10 cellular contexts compared by ENCODE assay signal in the genomic region with DNA sequence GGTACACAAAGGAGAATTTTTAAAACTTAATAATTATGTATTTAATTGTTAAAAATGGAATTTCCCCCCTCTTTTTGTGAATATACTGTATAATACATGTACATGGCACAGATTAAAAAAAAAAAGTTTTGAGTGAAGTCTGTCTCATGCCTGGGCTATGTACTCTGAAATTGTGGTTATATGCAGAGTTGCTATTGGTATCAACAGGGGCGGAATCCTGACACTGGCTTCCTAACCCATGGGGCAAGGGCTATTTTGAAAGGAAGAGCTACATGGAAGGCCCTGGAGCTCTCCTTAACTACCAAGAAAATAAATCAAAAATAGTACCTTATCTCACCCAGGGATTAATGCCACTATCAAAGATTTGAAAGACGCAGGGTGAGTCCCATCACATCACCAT. TPM values are rescaled to one million over a fixed set of nuclear protein-coding genes. Genes with fewer than 3 reads are reported as not detected.
A peak's percentile ranks its signal among the peaks of the same experiment; 100 is the strongest.
DNase-seq lines count a peak whose midpoint lies in the region; ATAC-seq, FAIRE-seq and TF ChIP-seq lines count a peak whose summit lies in the region.
"Had no signal": no experiment of that assay in that cellular context is flagged by ENCODE, and none has a peak within 500 bp of the region (broad histone marks: within the 10 kb centered on the region; RNA-seq: fewer than 3 reads in every experiment).

No MANE protein-coding gene starts in this region.

- H3K79me2 ChIP-seq in astrocyte (ENCODE audit: insufficient read depth, low read length): peaks cover 39% of the 10 kb centered on the region

- in situ Hi-C loops in ACHN (cut with HindIII; ENCODE audit: low pct_ligation_motif_present, low pct_unique_long_range_greater_than_20kb, low sequenced_read_pairs): no loop called here

- TF ChIP-seq EP300 in A549 (IDR thresholded peaks at IDR 0.05): no peak

- H3K27me3 Mint-ChIP-seq in astrocyte (ENCODE audit: low read depth, unreplicated experiment): no peaks in the 10 kb centered on the region

- H3K9me3 Mint-ChIP-seq in astrocyte (ENCODE audit: unreplicated experiment): peaks cover 2% of the 10 kb centered on the region

- TF ChIP-seq POLR2A in A549 (IDR thresholded peaks at IDR 0.05; ENCODE audit: low read length): no peak

- CTCF ChIA-PET in A549 (lab: Yijun Ruan, JAX): interaction anchor here (1.0 to 2.6 kb wide), 2 partner anchors 52 to 54 kb away, joined by 3 to 6 read pairs; no protein-coding TSS in a partner anchor

- H3K27me3 ChIP-seq in astrocyte (ENCODE audit: insufficient read depth, low read length): no peaks in the 10 kb centered on the region
- no peaks in the 10 kb centered on the region for H3K27me3 ChIP-seq in muscle layer of duodenum (ENCODE audit: low read depth, low read length)

- DNase-seq in A549 (ENCODE audit: low read depth in 1 of 2, low spot score in 1 of 2) (no peak), HFF-Myc (ENCODE audit: extremely low read depth, low read depth) (no peak), astrocyte (ENCODE audit: low read depth) (no peak), ACHN (no peak), RPMI8226 (no peak), superior temporal gyrus (ENCODE audit: extremely low spot score) (no peak), DMS153 (lab: John Stamatoyannopoulos, UW) (no peak)
- DNase-seq: activated CD4-positive, alpha-beta T cell treated with anti-CD3 and anti-CD28 coated beads, Interleukin-2, amount 50 U/mL, for 1 hour had no signal

- no peak overlapping the region for H3K9ac ChIP-seq in astrocyte (ENCODE audit: low read length)

- H3K4me2 ChIP-seq in A549 (peak overlapping the region; percentile 85), astrocyte (ENCODE audit: low read length) (peak overlapping the region; percentile 83)

- FAIRE-seq in A549 (lab: Jason Lieb, UNC) (no peak), astrocyte (lab: Jason Lieb, UNC) (no peak)
- FAIRE-seq: small intestine had no signal

- H3K4me1 Mint-ChIP-seq in astrocyte (ENCODE audit: low read depth, unreplicated experiment): peaks cover 12% of the 10 kb centered on the region

- no peak overlapping the region for H2AFZ ChIP-seq in astrocyte (ENCODE audit: low read depth, low read length)

- H3K27ac Mint-ChIP-seq in astrocyte (ENCODE audit: unreplicated experiment): no peak overlapping the region

- H3K4me3 ChIP-seq in A549 (peak overlapping the region; percentile 96; the same call in 2 of the 3 replicates), HFF-Myc (replicated peaks; ENCODE audit: low read depth, low read length) (peak overlapping the region; percentile 82), astrocyte (ENCODE audit: insufficient read depth, low read depth, low read length) (no peak overlapping the region), muscle layer of duodenum (ENCODE audit: low read depth in 1 of 2, low read length in 2 of 2) (peak overlapping the region; percentile 62 to 77)

- peak overlapping the region; percentile 79 for H3K4me3 Mint-ChIP-seq in astrocyte (ENCODE audit: unreplicated experiment)

- no peak for TF ChIP-seq CTCF in A549 (IDR thresholded peaks at IDR 0.05)
- no peak for TF ChIP-seq CTCF in HFF-Myc (IDR thresholded peaks at IDR 0.05; ENCODE audit: low read depth, low read length, missing control alignments)
- TF ChIP-seq CTCF in astrocyte (IDR thresholded peaks at IDR 0.05; ENCODE audit: insufficient read depth, low read depth, low read length): no peak

- no peaks in the 10 kb centered on the region for H3K36me3 ChIP-seq in astrocyte (ENCODE audit: insufficient read depth, low read length)
- peaks cover 0 to 3% of the 10 kb centered on the region in 2 donors for H3K36me3 ChIP-seq in muscle layer of duodenum (ENCODE audit: control insufficient read depth in 1 of 2, insufficient read depth in 2 of 2, low read length in 2 of 2)

- H3K9me3 ChIP-seq in A549 (no peaks in the 10 kb centered on the region), astrocyte (ENCODE audit: insufficient read depth, low read depth, low read length) (no peaks in the 10 kb centered on the region), muscle layer of duodenum (ENCODE audit: control insufficient read depth in 1 of 2, low read length in 2 of 2) (no peaks in the 10 kb centered on the region)

- H3K36me3 Mint-ChIP-seq in astrocyte (ENCODE audit: low read depth, unreplicated experiment): no peaks in the 10 kb centered on the region

- TF ChIP-seq RAD21 in A549 (conservative IDR thresholded peaks at IDR 0.05 in 1 of 2, IDR thresholded peaks at IDR 0.05 in 1 of 2): no peak

- peak overlapping the region; percentile 89 to 96; a peak in 4 of 6 replicates for H3K27ac ChIP-seq in A549
- no peak overlapping the region for H3K27ac ChIP-seq in astrocyte (ENCODE audit: low read depth, low read length)
- no peak overlapping the region for H3K27ac ChIP-seq in muscle layer of duodenum (ENCODE audit: low read length)

- H3K4me1 ChIP-seq in A549 (peaks cover 14% of the 10 kb centered on the region), astrocyte (ENCODE audit: insufficient read depth, low read length) (peaks cover 12% of the 10 kb centered on the region), muscle layer of duodenum (ENCODE audit: control insufficient read depth in 1 of 2, insufficient read depth in 2 of 2, low read length in 2 of 2) (peaks cover 9 to 18% of the 10 kb centered on the region in 2 donors)

- ATAC-seq in A549: no peak

- POLR2A ChIA-PET in A549 (lab: Yijun Ruan, JAX): no interaction called here

- H4K20me1 ChIP-seq in astrocyte (ENCODE audit: insufficient read depth, low read length): peaks cover 35% of the 10 kb centered on the region

- WGBS in A549 (ENCODE audit: missing lambda C conversion rate): 89% methylated on average over 2 of the region's 2 CpGs

TF ChIP-seq in A549, 52 proteins besides CTCF, POLR2A, EP300 and RAD21:
- TF ChIP-seq SREBF2 (IDR thresholded peaks at IDR 0.05): no peak
- TF ChIP-seq CBX8 (IDR thresholded peaks at IDR 0.05): no peak
- TF ChIP-seq CHD4 (IDR thresholded peaks at IDR 0.05; ENCODE audit: borderline replicate concordance): no peak
- TF ChIP-seq, protein P1, sequence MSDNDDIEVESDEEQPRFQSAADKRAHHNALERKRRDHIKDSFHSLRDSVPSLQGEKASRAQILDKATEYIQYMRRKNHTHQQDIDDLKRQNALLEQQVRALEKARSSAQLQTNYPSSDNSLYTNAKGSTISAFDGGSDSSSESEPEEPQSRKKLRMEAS (IDR thresholded peaks at IDR 0.05): no peak
- TF ChIP-seq MYC (IDR thresholded peaks at IDR 0.05; ENCODE audit: borderline replicate concordance, low read length): no peak
- no peak for TF ChIP-seq RNF2 (IDR thresholded peaks at IDR 0.05; ENCODE audit: borderline replicate concordance, low read depth)
- no peak for TF ChIP-seq POLR2AphosphoS2 (conservative IDR thresholded peaks at IDR 0.05; ENCODE audit: low read length)
- no peak for TF ChIP-seq HOXB13 (CRISPR knock-in tag; IDR thresholded peaks at IDR 0.05; ENCODE audit: low read depth)
- TF ChIP-seq TFCP2L1 (CRISPR knock-in tag; IDR thresholded peaks at IDR 0.05): no peak
TF ChIP-seq in A549: peak in this region for 0.

RNA-seq across cellular contexts. Expression of a gene that starts 0.9 kb away (rescaled TPM):
- polyA plus RNA-seq in A549 (2011; rRNA removed) (19.4 and 23.0 TPM in 2 replicates), A549 (2017; fragmentation: RNase III; extraction: RNeasy Plus Mini Kit Qiagen cat#74134 plus additional on column Dnase treatment) (24.9 to 31.9 TPM (median 28.9 TPM) in 3 replicates)
- 29.5 and 29.6 TPM in 2 replicates for polyA plus RNA-seq in A549 (2012; cell fraction: cytosol; rRNA removed)
- 184 and 207 TPM in 2 replicates for polyA plus RNA-seq in A549 (2012; cell fraction: nucleus; rRNA removed)
- polyA minus RNA-seq in A549 (2011; rRNA and poly(A)+ RNA removed): 10.5 and 18.4 TPM in 2 replicates
- total RNA-seq in astrocyte: 47.8 and 48.3 TPM in 2 replicates

RNA-seq across cellular contexts. Expression of a gene that starts 36.8 kb away (rescaled TPM):
- 168 and 212 TPM in 2 replicates for polyA plus RNA-seq in A549 (2011; rRNA removed)
- 202 and 215 TPM in 2 replicates for polyA plus RNA-seq in A549 (2012; cell fraction: cytosol; rRNA removed)
- polyA plus RNA-seq in A549 (2012; cell fraction: nucleus; rRNA removed): 186 and 187 TPM in 2 replicates
- polyA plus RNA-seq in A549 (2017; fragmentation: RNase III; extraction: RNeasy Plus Mini Kit Qiagen cat#74134 plus additional on column Dnase treatment): 218 to 239 TPM (median 236 TPM) in 3 replicates
- polyA minus RNA-seq in A549 (2011; rRNA and poly(A)+ RNA removed): 124 and 144 TPM in 2 replicates
- 372 and 402 TPM in 2 replicates for total RNA-seq in astrocyte

RNA-seq across cellular contexts. Expression of a gene that starts 38.5 kb away (rescaled TPM):
- 87.7 and 90.7 TPM in 2 replicates for polyA plus RNA-seq in A549 (2011; rRNA removed)
- 180 and 211 TPM in 2 replicates for polyA plus RNA-seq in A549 (2012; cell fraction: cytosol; rRNA removed)
- polyA plus RNA-seq in A549 (2012; cell fraction: nucleus; rRNA removed): 290 and 366 TPM in 2 replicates
- 121 to 177 TPM (median 172 TPM) in 3 replicates for polyA plus RNA-seq in A549 (2017; fragmentation: RNase III; extraction: RNeasy Plus Mini Kit Qiagen cat#74134 plus additional on column Dnase treatment)
- 65.9 and 74.8 TPM in 2 replicates for polyA minus RNA-seq in A549 (2011; rRNA and poly(A)+ RNA removed)
- 92.5 and 99.5 TPM in 2 replicates for total RNA-seq in astrocyte

RNA-seq across cellular contexts. Expression of a gene that starts 44.7 kb away (rescaled TPM):
- 13.0 and 13.3 TPM in 2 replicates for polyA plus RNA-seq in A549 (2011; rRNA removed)
- 29.2 and 40.8 TPM in 2 replicates for polyA plus RNA-seq in A549 (2012; cell fraction: cytosol; rRNA removed)
- polyA plus RNA-seq in A549 (2012; cell fraction: nucleus; rRNA removed): 46.0 and 64.4 TPM in 2 replicates
- 17.1 to 18.2 TPM (median 18.0 TPM) in 3 replicates for polyA plus RNA-seq in A549 (2017; fragmentation: RNase III; extraction: RNeasy Plus Mini Kit Qiagen cat#74134 plus additional on column Dnase treatment)
- polyA minus RNA-seq in A549 (2011; rRNA and poly(A)+ RNA removed): 15.7 and 20.9 TPM in 2 replicates
- total RNA-seq in astrocyte: 35.0 and 41.3 TPM in 2 replicates

RNA-seq across cellular contexts. Expression of a gene that starts 45.6 kb away (rescaled TPM):
- polyA plus RNA-seq in A549 (2011; rRNA removed) (1.3 and 1.8 TPM in 2 replicates), A549 (2017; fragmentation: RNase III; extraction: RNeasy Plus Mini Kit Qiagen cat#74134 plus additional on column Dnase treatment) (7.1 to 9.1 TPM (median 7.4 TPM) in 3 replicates)
- 2.9 and 4.2 TPM in 2 replicates for polyA plus RNA-seq in A549 (2012; cell fraction: cytosol; rRNA removed)
- polyA plus RNA-seq in A549 (2012; cell fraction: nucleus; rRNA removed): 26.3 and 29.7 TPM in 2 replicates
- polyA minus RNA-seq in A549 (2011; rRNA and poly(A)+ RNA removed): 0.54 and 2.0 TPM in 2 replicates
- total RNA-seq in astrocyte: 15.6 and 16.3 TPM in 2 replicates

Comparison
In these comparisons a context has a peak if more than half of its experiments do, and no peak if none do; other contexts are left out.
1. H3K27ac ChIP-seq: peak in A549 (2 of 2); none in astrocyte (single experiment) and muscle layer of duodenum (single experiment).